Comparison of ENCODE assay signal across 8 cellular contexts in the genomic region with DNA sequence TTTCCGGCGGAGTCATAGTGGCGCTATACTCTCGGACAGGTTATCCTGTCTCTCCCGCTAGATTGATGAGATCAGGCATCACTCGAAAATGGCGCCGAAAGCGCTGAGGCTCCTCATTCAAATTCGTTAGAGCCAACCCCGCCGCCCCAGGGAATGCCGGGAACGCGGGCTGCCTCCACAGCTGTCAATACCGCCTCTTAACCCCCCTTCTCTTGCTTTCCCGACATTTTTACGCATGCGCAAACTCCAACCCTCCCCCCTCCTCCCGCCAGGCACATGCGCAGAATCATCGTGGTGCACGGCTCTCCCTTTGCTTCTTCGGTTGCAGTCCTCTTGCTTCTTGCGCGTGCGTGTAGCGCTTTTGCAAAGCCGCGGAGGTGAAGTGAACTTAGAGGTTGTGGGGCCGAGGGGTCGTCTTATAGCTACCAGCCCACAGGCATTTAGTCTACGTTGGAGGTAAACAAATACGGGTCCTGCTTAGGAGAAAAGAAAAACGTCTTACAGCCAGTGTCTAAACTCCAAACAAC.
DNase-seq lines count a peak whose midpoint lies in the region; ATAC-seq and TF ChIP-seq lines count a peak whose summit lies in the region.

No MANE protein-coding gene starts in this region.

- no peaks in the 10 kb centered on the region for H3K27me3 ChIP-seq in osteoblast (ENCODE audit: insufficient read depth, low read length)
- no peaks in the 10 kb centered on the region for H3K27me3 ChIP-seq in thoracic aorta (replicated peaks; ENCODE audit: insufficient read depth)

- intact Hi-C loops in head of caudate nucleus (cut with DNase I) = loop anchor here (1.0 to 5.0 kb wide), 3 partner anchors 42 to 830 kb away; partner anchors contain the start of gene TRIM13

- peaks cover 31% of the 10 kb centered on the region for H3K4me1 Mint-ChIP-seq in activated naive CD8-positive, alpha-beta T cell treated with anti-CD3 and anti-CD28 coated beads, Interleukin-2, amount 10 ng/mL, durations not matched to agents 7 days and 5 days

- H3K9me3 Mint-ChIP-seq in activated naive CD8-positive, alpha-beta T cell treated with anti-CD3 and anti-CD28 coated beads, Interleukin-2, amount 10 ng/mL, durations not matched to agents 7 days and 5 days = no peaks in the 10 kb centered on the region

- H3K4me1 ChIP-seq in osteoblast (ENCODE audit: insufficient read depth, low read length) = peaks cover 23% of the 10 kb centered on the region
- H3K4me1 ChIP-seq in thoracic aorta (ENCODE audit: control insufficient read depth in 1 of 2, low read depth in 2 of 2) = peaks cover 5 to 23% of the 10 kb centered on the region in 2 donors

- H3K79me2 ChIP-seq in osteoblast (ENCODE audit: insufficient read depth, low read length) = peaks cover 85% of the 10 kb centered on the region

- DNase-seq in GM12864 (ENCODE audit: low read depth) (peak; percentile 96), NCI-H1105 treated with DMSO at 0.1 percent for 48 hours (lab: John Stamatoyannopoulos, UW) (peak; percentile 93), SKM-1 treated with dmso at 0.1 percent for 144 hours (lab: John Stamatoyannopoulos, UW; ENCODE audit: unreplicated experiment) (peak; percentile 97), head of caudate nucleus (peak; percentile 97 to 100 (median 99)), osteoblast (ENCODE audit: insufficient read length, low spot score, missing footprints) (peak; percentile 93), thoracic aorta (ENCODE audit: low spot score) (peak; percentile 92)
- DNase-seq in activated naive CD8-positive, alpha-beta T cell treated with anti-CD3 and anti-CD28 coated beads, Interleukin-2, amount 10 ng/mL, durations not matched to agents 7 days and 5 days = peak; percentile 95

- peak overlapping the region; percentile 100 for H3K27ac Mint-ChIP-seq in activated naive CD8-positive, alpha-beta T cell treated with anti-CD3 and anti-CD28 coated beads, Interleukin-2, amount 10 ng/mL, durations not matched to agents 7 days and 5 days

- POLR2A ChIA-PET in activated naive CD8-positive, alpha-beta T cell treated with anti-CD3 and anti-CD28 coated beads, Interleukin-2, amount 10 ng/mL, durations not matched to agents 7 days and 5 days (lab: Charles Lee) = interaction anchor here (0.7 to 10.3 kb wide), 14 partner anchors 10 to 833 kb away, joined by 3 to 224 read pairs (median 6); partner anchors contain the start of genes RNASEH2B and TRIM13

- peak overlapping the region; percentile 94 for H2AFZ ChIP-seq in osteoblast (ENCODE audit: low read length)

- no peaks in the 10 kb centered on the region for H3K27me3 Mint-ChIP-seq in activated naive CD8-positive, alpha-beta T cell treated with anti-CD3 and anti-CD28 coated beads, Interleukin-2, amount 10 ng/mL, durations not matched to agents 7 days and 5 days

- H3K36me3 ChIP-seq in osteoblast (ENCODE audit: insufficient read depth, low read length) = peaks cover 5% of the 10 kb centered on the region
- no peaks in the 10 kb centered on the region for H3K36me3 ChIP-seq in thoracic aorta

- peaks cover 15% of the 10 kb centered on the region for H3K36me3 Mint-ChIP-seq in activated naive CD8-positive, alpha-beta T cell treated with anti-CD3 and anti-CD28 coated beads, Interleukin-2, amount 10 ng/mL, durations not matched to agents 7 days and 5 days

- peak overlapping the region; percentile 89 for H3K27ac ChIP-seq in osteoblast (ENCODE audit: low read depth, low read length)
- H3K27ac ChIP-seq in thoracic aorta = peak overlapping the region; percentile 87 to 92

- H4K20me1 ChIP-seq in osteoblast (ENCODE audit: insufficient read depth, low read length) = peaks cover 2% of the 10 kb centered on the region

- TF ChIP-seq CTCF in GM12864 (IDR thresholded peaks at IDR 0.05; ENCODE audit: low read depth, low read length, missing control alignments) = no peak
- no peak for TF ChIP-seq CTCF in osteoblast (IDR thresholded peaks at IDR 0.05; ENCODE audit: extremely low read depth, low read depth, low read length)
- no peak for TF ChIP-seq CTCF in thoracic aorta (IDR thresholded peaks at IDR 0.05)

- H3K9me3 ChIP-seq in osteoblast (ENCODE audit: low read depth, low read length) (no peaks in the 10 kb centered on the region), thoracic aorta (no peaks in the 10 kb centered on the region)

- H3K4me2 ChIP-seq in osteoblast (ENCODE audit: insufficient read depth, low read length) = peak overlapping the region; percentile 96

- H3K4me3 ChIP-seq in GM12864 (ENCODE audit: low read depth, low read length) (peak overlapping the region; percentile 83), osteoblast (ENCODE audit: insufficient read depth, low read length) (peak overlapping the region; percentile 85), thoracic aorta (peak overlapping the region; percentile 98)

- H3K4me3 Mint-ChIP-seq in activated naive CD8-positive, alpha-beta T cell treated with anti-CD3 and anti-CD28 coated beads, Interleukin-2, amount 10 ng/mL, durations not matched to agents 7 days and 5 days = peak overlapping the region; percentile 100

- peak; percentile 71 for ATAC-seq in HG02678 (IDR thresholded peaks at IDR 0.05; ENCODE audit: unreplicated experiment)
- peak; percentile 80 for ATAC-seq in activated naive CD8-positive, alpha-beta T cell treated with anti-CD3 and anti-CD28 coated beads, Interleukin-2, amount 10 ng/mL, durations not matched to agents 7 days and 5 days (ENCODE audit: low read depth)
- peak; percentile 97 for ATAC-seq in thoracic aorta (ENCODE audit: insufficient number of reproducible peaks, low FRiP score, low read depth)

Comparison
In these comparisons a context has a peak if more than half of its experiments do, and no peak if none do; other contexts are left out.
1. Peak in every context shown above with its lines: DNase-seq, ATAC-seq, H3K4me3 ChIP-seq and H3K27ac ChIP-seq.